ENCODE assay signal across 8 cellular contexts in genomic region chr2:3535794-3536681, GRCh38. TPM values are rescaled to one million over a fixed set of nuclear protein-coding genes. Genes with fewer than 3 reads are reported as not detected.
DNase-seq lines count a peak whose midpoint lies in the region; ATAC-seq, FAIRE-seq and TF ChIP-seq lines count a peak whose summit lies in the region.

No MANE protein-coding gene starts in this region.

- no peaks in the 10 kb centered on the region for H3K27me3 ChIP-seq in brain microvascular endothelial cell (replicated peaks)

- H3K4me1 ChIP-seq in kidney (ENCODE audit: control insufficient read depth in 1 of 2, insufficient read depth in 1 of 2, low read depth in 1 of 2, low read length in 2 of 2), result peaks cover 4 to 21% of the 10 kb centered on the region in 2 donors

- no peaks in the 10 kb centered on the region for H3K9me3 ChIP-seq in kidney (ENCODE audit: control insufficient read depth in 1 of 2, low read length in 2 of 2)

- no peak for ATAC-seq in GM18858 (IDR thresholded peaks at IDR 0.05; ENCODE audit: unreplicated experiment)

- no peak for FAIRE-seq in kidney (lab: Jason Lieb, UNC)

- peak overlapping the region; percentile 45 to 91 for H3K9ac ChIP-seq in kidney (ENCODE audit: low read length in 2 of 2)

- DNase-seq in LHCN-M2 (ENCODE audit: low read depth), result peak; percentile 88
- DNase-seq in brain microvascular endothelial cell, result peak; percentile 93
- DNase-seq in kidney, result peak; percentile 95
- peak; percentile 60 for DNase-seq in smooth muscle cell of the brain vasculature (ENCODE audit: low read depth, low spot score)
- no peak for DNase-seq in stimulated activated naive CD4-positive, alpha-beta T cell treated with Interleukin-2 at 50 U/mL for 16 hours (lab: John Stamatoyannopoulos, UW)
- DNase-seq in NCI-H446 treated with DMSO at 0.1 percent for 48 hours (lab: John Stamatoyannopoulos, UW), result no peak

- intact Hi-C loops in kidney (cut with DNase I), result no loop called here

- H3K4me3 ChIP-seq in GM08714 (ENCODE audit: low read length) (peak overlapping the region; percentile 48; the same call in 1 of the 2 replicates), brain microvascular endothelial cell (ENCODE audit: low read depth, low read length) (peak overlapping the region; percentile 56), kidney (ENCODE audit: low read length in 2 of 2) (peak overlapping the region; percentile 49 to 66)

- peak overlapping the region; percentile 98 for H3K27ac ChIP-seq in brain microvascular endothelial cell
- H3K27ac ChIP-seq in kidney (ENCODE audit: low read depth in 2 of 2, low read length in 2 of 2), result peak overlapping the region; percentile 95 to 97

- peak; percentile 53 for TF ChIP-seq CTCF in brain microvascular endothelial cell (IDR thresholded peaks at IDR 0.05; ENCODE audit: low read depth, low read length, missing control alignments)
- no peak for TF ChIP-seq CTCF in kidney (IDR thresholded peaks at IDR 0.05; ENCODE audit: borderline replicate concordance, extremely low read depth, insufficient read depth)

- in situ Hi-C loops in brain microvascular endothelial cell (cut with HindIII; ENCODE audit: low pct_ligation_motif_present, low sequenced_read_pairs), result no loop called here

- peaks cover 7% of the 10 kb centered on the region for H3K36me3 ChIP-seq in brain microvascular endothelial cell (replicated peaks)
- peaks cover 0 to 4% of the 10 kb centered on the region in 2 donors for H3K36me3 ChIP-seq in kidney (ENCODE audit: control insufficient read depth in 1 of 2, insufficient read depth in 2 of 2, low read length in 2 of 2)

RNA-seq across cellular contexts. Expression of gene ADI1, which starts 16.7 kb away (rescaled TPM):
- total RNA-seq in LHCN-M2 (2014; rRNA removed) (60.0 and 61.8 TPM in 2 replicates), kidney (74.0 TPM)
- polyA plus RNA-seq in LHCN-M2 (2012), result 68.6 TPM
- polyA plus RNA-seq in kidney (ENCODE audit: insufficient read depth, low read depth, low replicate concordance), result 236 TPM

RNA-seq across cellular contexts. Expression of gene RNASEH1, which starts 22.1 kb away (rescaled TPM):
- total RNA-seq in LHCN-M2 (2014; rRNA removed), result 36.4 and 36.7 TPM in 2 replicates
- polyA plus RNA-seq in LHCN-M2 (2012), result 24.9 TPM
- total RNA-seq in kidney, result 21.1 TPM
- polyA plus RNA-seq in kidney (ENCODE audit: insufficient read depth, low read depth, low replicate concordance), result 6.8 TPM

RNA-seq across cellular contexts. Expression of gene RPS7, which starts 39.0 kb away (rescaled TPM):
- 2,202 and 2,483 TPM in 2 replicates for total RNA-seq in LHCN-M2 (2014; rRNA removed)
- 1,516 TPM for polyA plus RNA-seq in LHCN-M2 (2012)
- 992 TPM for total RNA-seq in kidney
- polyA plus RNA-seq in kidney (ENCODE audit: insufficient read depth, low read depth, low replicate concordance), result 1,826 TPM

RNA-seq across cellular contexts. Expression of gene COLEC11, which starts 58.9 kb away (rescaled TPM):
- not detected in 2 replicates for total RNA-seq in LHCN-M2 (2014; rRNA removed)
- not detected for polyA plus RNA-seq in LHCN-M2 (2012)
- 7.6 TPM for total RNA-seq in kidney
- polyA plus RNA-seq in kidney (ENCODE audit: insufficient read depth, low read depth, low replicate concordance), result 34.6 TPM

Comparison
In these comparisons a context has a peak if more than half of its experiments do, and no peak if none do; other contexts are left out.
1. DNase-seq: peak in LHCN-M2 (single experiment), brain microvascular endothelial cell (single experiment), kidney (single experiment) and smooth muscle cell of the brain vasculature (single experiment); none in stimulated activated naive CD4-positive, alpha-beta T cell treated with Interleukin-2 at 50 U/mL for 16 hours (single experiment) and NCI-H446 treated with DMSO at 0.1 percent for 48 hours (single experiment).
2. Peak in every context shown above with its lines, with median percentiles within 50 percentile points of each other: H3K4me3 ChIP-seq.